Comparison of ENCODE assay signal across 13 cellular contexts in genomic region chr20:48763183-48764030, GRCh38.
A peak's percentile ranks its signal among the peaks of the same experiment; 100 is the strongest.
DNase-seq lines count a peak whose midpoint lies in the region; ATAC-seq, FAIRE-seq and TF ChIP-seq lines count a peak whose summit lies in the region.
"Had no signal": no experiment of that assay in that cellular context is flagged by ENCODE, and none has a peak within 500 bp of the region (broad histone marks: within the 10 kb centered on the region; RNA-seq: fewer than 3 reads in every experiment).

No MANE protein-coding gene starts in this region.

- peaks cover 96% of the 10 kb centered on the region for H3K4me1 Mint-ChIP-seq in activated naive CD4-positive, alpha-beta T cell treated with anti-CD3 and anti-CD28 coated beads, Interleukin-2, amount 10 ng/mL, durations not matched to agents 7 days and 5 days
- peaks cover 4% of the 10 kb centered on the region for H3K4me1 Mint-ChIP-seq in chondrocyte (ENCODE audit: low read depth)

- intact Hi-C loops in lower lobe of right lung (cut with DNase I) = no loop called here
- intact Hi-C loops in thyroid gland (cut with DNase I) = no loop called here

- no peak for DNase-seq in activated naive CD4-positive, alpha-beta T cell treated with anti-CD3 and anti-CD28 coated beads, Interleukin-2, amount 10 ng/mL, durations not matched to agents 7 days and 5 days
- DNase-seq in activated naive CD4-positive, alpha-beta T cell treated with anti-CD3 and anti-CD28 coated beads, Interleukin-2, amount 50 U/mL, for 16 hours = no peak
- peak; percentile 72 for DNase-seq in chondrocyte (ENCODE audit: low spot score)
- DNase-seq in lower lobe of right lung = no peak
- DNase-seq in thyroid gland = no peak
- no peak for DNase-seq in ecto neural progenitor cell (ENCODE audit: low spot score)
- no peak for DNase-seq in NCI-H2081 treated with DMSO at 0.1 percent for 48 hours (lab: John Stamatoyannopoulos, UW)
- DNase-seq in GM19239 (ENCODE audit: insufficient read length, low spot score) = no peak
- DNase-seq: small intestine; stimulated activated CD8-positive, alpha-beta memory T cell treated with anti-CD3 and anti-CD28 coated beads, Interleukin-4, amount 100 ng/mL, for 48 hours; SW 1271 had no signal

- H3K27me3 ChIP-seq in lower lobe of right lung (ENCODE audit: low read depth) (no peaks in the 10 kb centered on the region), thyroid gland (no peaks in the 10 kb centered on the region)

- no peak for TF ChIP-seq CTCF in chondrocyte (IDR thresholded peaks at IDR 0.05)
- no peak for TF ChIP-seq CTCF in lower lobe of right lung (IDR thresholded peaks at IDR 0.05)
- no peak for TF ChIP-seq CTCF in thyroid gland (IDR thresholded peaks at IDR 0.05)

- no peaks in the 10 kb centered on the region for H3K9me3 ChIP-seq in lower lobe of right lung
- H3K9me3 ChIP-seq in thyroid gland = no peaks in the 10 kb centered on the region

- H3K36me3 ChIP-seq in lower lobe of right lung (no peaks in the 10 kb centered on the region), thyroid gland (no peaks in the 10 kb centered on the region)

- peaks cover 10% of the 10 kb centered on the region for H3K9me3 Mint-ChIP-seq in activated naive CD4-positive, alpha-beta T cell treated with anti-CD3 and anti-CD28 coated beads, Interleukin-2, amount 10 ng/mL, durations not matched to agents 7 days and 5 days
- peaks cover 10% of the 10 kb centered on the region for H3K9me3 Mint-ChIP-seq in chondrocyte (ENCODE audit: low read depth)

- no peak overlapping the region for H3K4me3 Mint-ChIP-seq in activated naive CD4-positive, alpha-beta T cell treated with anti-CD3 and anti-CD28 coated beads, Interleukin-2, amount 10 ng/mL, durations not matched to agents 7 days and 5 days
- no peak overlapping the region for H3K4me3 Mint-ChIP-seq in chondrocyte (ENCODE audit: unreplicated experiment)
- H3K4me3 Mint-ChIP-seq: mesothelial cell of epicardium had no signal

- H3K27ac ChIP-seq in lower lobe of right lung = peak overlapping the region; percentile 69
- H3K27ac ChIP-seq in thyroid gland = peak overlapping the region in 2 of 3 donors; percentile 20 to 24

- H3K4me3 ChIP-seq in lower lobe of right lung (no peak overlapping the region), thyroid gland (replicated peaks in 1 of 3) (no peak overlapping the region)

- H3K4me1 ChIP-seq in lower lobe of right lung (peaks cover 74% of the 10 kb centered on the region), thyroid gland (peaks cover 7 to 21% of the 10 kb centered on the region in 2 donors)

- FAIRE-seq in GM19239 (lab: Jason Lieb, UNC) = no peak
- FAIRE-seq: colon, small intestine had no signal

- 75 to 82% methylated on average over 19 of the region's 19 CpGs for WGBS in thyroid gland, 2 donors

- H3K27me3 Mint-ChIP-seq in activated naive CD4-positive, alpha-beta T cell treated with anti-CD3 and anti-CD28 coated beads, Interleukin-2, amount 10 ng/mL, durations not matched to agents 7 days and 5 days = no peaks in the 10 kb centered on the region
- peaks cover 2% of the 10 kb centered on the region for H3K27me3 Mint-ChIP-seq in chondrocyte (ENCODE audit: low read depth)

- peak; percentile 24 to 36 for ATAC-seq in lower lobe of right lung

- CTCF ChIA-PET in activated naive CD4-positive, alpha-beta T cell treated with anti-CD3 and anti-CD28 coated beads, Interleukin-2, amount 10 ng/mL, durations not matched to agents 7 days and 5 days (lab: Charles Lee) = no interaction called here

- H3K36me3 Mint-ChIP-seq in activated naive CD4-positive, alpha-beta T cell treated with anti-CD3 and anti-CD28 coated beads, Interleukin-2, amount 10 ng/mL, durations not matched to agents 7 days and 5 days = peaks cover 43% of the 10 kb centered on the region
- H3K36me3 Mint-ChIP-seq in chondrocyte (ENCODE audit: low read depth) = peaks cover 3% of the 10 kb centered on the region
- H3K36me3 Mint-ChIP-seq: mesothelial cell of epicardium had no signal

- TF ChIP-seq POLR2A in thyroid gland (IDR thresholded peaks at IDR 0.05) = no peak

- peak overlapping the region; percentile 99 for H3K27ac Mint-ChIP-seq in activated naive CD4-positive, alpha-beta T cell treated with anti-CD3 and anti-CD28 coated beads, Interleukin-2, amount 10 ng/mL, durations not matched to agents 7 days and 5 days
- no peak overlapping the region for H3K27ac Mint-ChIP-seq in chondrocyte (ENCODE audit: unreplicated experiment)
- H3K27ac Mint-ChIP-seq: mesothelial cell of epicardium had no signal
